Comparison of ENCODE assay signal across 25 cellular contexts in genomic region chr2:171412571-171412970, GRCh38. TPM values are rescaled to one million over a fixed set of nuclear protein-coding genes. Genes with fewer than 3 reads are reported as not detected.
DNase-seq lines count a peak whose midpoint lies in the region; ATAC-seq, FAIRE-seq and TF ChIP-seq lines count a peak whose summit lies in the region.
"Had no signal": no experiment of that assay in that cellular context is flagged by ENCODE, and none has a peak within 500 bp of the region (broad histone marks: within the 10 kb centered on the region; RNA-seq: fewer than 3 reads in every experiment).

No MANE protein-coding gene starts in this region.

- TF ChIP-seq POLR2A in GM12892 (IDR thresholded peaks at IDR 0.05; ENCODE audit: low read depth, low read length) = no peak

- no TSS peak for BruUV-seq in OCI-LY7 (replicated peaks; lab: Mats Ljungman, UMichigan)

- peaks cover 6% of the 10 kb centered on the region; the same call in 1 of the 2 replicates for H3K36me3 ChIP-seq in OCI-LY7 (ENCODE audit: insufficient read depth, low read length)
- H3K36me3 ChIP-seq: BLaER1, gastroesophageal sphincter had no signal

- no peaks in the 10 kb centered on the region for H4K20me1 ChIP-seq in OCI-LY7 (ENCODE audit: insufficient read depth, low read length)
- H4K20me1 ChIP-seq: BLaER1 had no signal

- TF ChIP-seq CTCF in OCI-LY7 (conservative IDR thresholded peaks at IDR 0.05; ENCODE audit: low read length) (no peak), choroid plexus epithelial cell (conservative IDR thresholded peaks at IDR 0.05; ENCODE audit: low read depth, low read length) (no peak)

- no peaks in the 10 kb centered on the region for H3K9me3 ChIP-seq in OCI-LY7 (ENCODE audit: low read length)
- H3K9me3 ChIP-seq: BLaER1, gastroesophageal sphincter had no signal

- no peak overlapping the region for H3K4me2 ChIP-seq in OCI-LY7 (ENCODE audit: low read length)
- H3K4me2 ChIP-seq: BLaER1 had no signal

- no peak overlapping the region for H3K27ac ChIP-seq in OCI-LY7 (ENCODE audit: low read depth, low read length, poor library complexity, severe bottlenecking)
- no peak overlapping the region for H3K27ac ChIP-seq in substantia nigra (ENCODE audit: low read depth, low read length, poor library complexity, severe bottlenecking)
- H3K27ac ChIP-seq: BLaER1, coronary artery had no signal

- POLR2A ChIA-PET in OCI-LY7 (lab: Charles Lee) = interaction anchor here (0.5 to 1.2 kb wide), 3 partner anchors 19 to 258 kb away, joined by 3 to 6 read pairs (median 4); no protein-coding TSS in a partner anchor

- peak; percentile 60 for FAIRE-seq in GM12892 (lab: Jason Lieb, UNC)
- FAIRE-seq: bronchial epithelial cell had no signal

- peaks cover 53% of the 10 kb centered on the region for H3K4me1 ChIP-seq in OCI-LY7 (ENCODE audit: insufficient read depth, low read length, poor library complexity, severe bottlenecking)
- H3K4me1 ChIP-seq: BLaER1 had no signal

- H2AFZ ChIP-seq in OCI-LY7 (ENCODE audit: low read length) = peak overlapping the region; percentile 14; the same call in 1 of the 2 replicates

- peaks cover 37% of the 10 kb centered on the region; the same call in 1 of the 2 replicates for H3K79me2 ChIP-seq in OCI-LY7 (ENCODE audit: insufficient read depth, low read depth, low read length)

- ATAC-seq in GM21619 (IDR thresholded peaks at IDR 0.05; ENCODE audit: unreplicated experiment) (no peak), GM21367 (IDR thresholded peaks at IDR 0.05; ENCODE audit: unreplicated experiment) (no peak)
- ATAC-seq: activated CD4-positive, alpha-beta T cell treated with anti-CD3 and anti-CD28 coated beads for 36 hours; gastroesophageal sphincter; left cardiac atrium; stimulated activated memory B cell treated with anti-CD40 and anti-IgM and Interleukin-4, amounts not matched to agents 10 μg/mL and 1 μg/mL and 100 μg/mL, for 72 hours had no signal

- DNase-seq in GM12892 (ENCODE audit: insufficient read length) (no peak), OCI-LY7 (ENCODE audit: low spot score) (no peak), choroid plexus epithelial cell (ENCODE audit: low read depth) (peak; percentile 38), iris pigment epithelial cell (ENCODE audit: low read depth) (peak; percentile 70), substantia nigra (lab: John Stamatoyannopoulos, UW) (no peak), SK-N-DZ (ENCODE audit: low spot score) (no peak)
- DNase-seq: activated CD4-positive, alpha-beta T cell treated with anti-CD3 and anti-CD28 coated beads for 36 hours; activated naive CD4-positive, alpha-beta T cell treated with anti-CD3 and anti-CD28 coated beads, Interleukin-2, amount 50 U/mL, for 16 hours; effector CD8-positive, alpha-beta T cell; erythroblast; left cardiac atrium; NCI-H1048; NCI-H2107; NCI-H345; nephron progenitor cell; OCI-M1 had no signal

- no peak overlapping the region for H3K4me3 ChIP-seq in OCI-LY7 (ENCODE audit: low read depth, low read length, poor library complexity, severe bottlenecking)
- H3K4me3 ChIP-seq in choroid plexus epithelial cell (ENCODE audit: low read depth, low read length) = no peak overlapping the region
- H3K4me3 ChIP-seq: BLaER1, coronary artery, gastroesophageal sphincter, SK-N-MC, skin epidermis had no signal

- no peaks in the 10 kb centered on the region for H3K9me2 ChIP-seq in OCI-LY7 (ENCODE audit: insufficient read depth, low read length)

- intact Hi-C loops in OCI-LY7 (cut with micrococcal nuclease; ENCODE audit: unreplicated experiment) = no loop called here

- CTCF ChIA-PET in OCI-LY7 (lab: Charles Lee; ENCODE audit: unreplicated experiment) = no interaction called here

RNA-seq across cellular contexts. Expression of gene METTL8, which starts 21.2 kb away (rescaled TPM):
- polyA plus RNA-seq in GM12892 (2012; ENCODE audit: missing spikeins) = 48.8 TPM
- 6.9 and 11.8 TPM in 2 replicates for total RNA-seq in OCI-LY7 (2014; rRNA removed; shearing (Covaris generic))
- 28.3 and 33.0 TPM in 2 replicates for total RNA-seq in OCI-LY7 (2022)
- 5.1 and 9.4 TPM in 2 replicates for polyA plus RNA-seq in SK-N-DZ (2014; cell fraction: cytosol; rRNA removed)
- polyA plus RNA-seq in SK-N-DZ (2014; cell fraction: nucleus; rRNA removed) = 6.1 and 7.4 TPM in 2 replicates

RNA-seq across cellular contexts. Expression of gene DCAF17, which starts 21.5 kb away (rescaled TPM):
- polyA plus RNA-seq in GM12892 (2012; ENCODE audit: missing spikeins) = 15.8 TPM
- 24.1 and 25.9 TPM in 2 replicates for total RNA-seq in OCI-LY7 (2014; rRNA removed; shearing (Covaris generic))
- 39.8 and 40.9 TPM in 2 replicates for total RNA-seq in OCI-LY7 (2022)
- polyA plus RNA-seq in SK-N-DZ (2014; cell fraction: cytosol; rRNA removed) = 16.5 and 22.0 TPM in 2 replicates
- polyA plus RNA-seq in SK-N-DZ (2014; cell fraction: nucleus; rRNA removed) = 35.3 and 43.2 TPM in 2 replicates

Comparison
In these comparisons a context has a peak if more than half of its experiments do, and no peak if none do; other contexts are left out.
1. DNase-seq: peak in choroid plexus epithelial cell (single experiment) and iris pigment epithelial cell (single experiment); none in GM12892 (single experiment), OCI-LY7 (single experiment), substantia nigra (0 of 49) and SK-N-DZ (single experiment).